ENCODE assay signal across 8 cellular contexts in the genomic region with DNA sequence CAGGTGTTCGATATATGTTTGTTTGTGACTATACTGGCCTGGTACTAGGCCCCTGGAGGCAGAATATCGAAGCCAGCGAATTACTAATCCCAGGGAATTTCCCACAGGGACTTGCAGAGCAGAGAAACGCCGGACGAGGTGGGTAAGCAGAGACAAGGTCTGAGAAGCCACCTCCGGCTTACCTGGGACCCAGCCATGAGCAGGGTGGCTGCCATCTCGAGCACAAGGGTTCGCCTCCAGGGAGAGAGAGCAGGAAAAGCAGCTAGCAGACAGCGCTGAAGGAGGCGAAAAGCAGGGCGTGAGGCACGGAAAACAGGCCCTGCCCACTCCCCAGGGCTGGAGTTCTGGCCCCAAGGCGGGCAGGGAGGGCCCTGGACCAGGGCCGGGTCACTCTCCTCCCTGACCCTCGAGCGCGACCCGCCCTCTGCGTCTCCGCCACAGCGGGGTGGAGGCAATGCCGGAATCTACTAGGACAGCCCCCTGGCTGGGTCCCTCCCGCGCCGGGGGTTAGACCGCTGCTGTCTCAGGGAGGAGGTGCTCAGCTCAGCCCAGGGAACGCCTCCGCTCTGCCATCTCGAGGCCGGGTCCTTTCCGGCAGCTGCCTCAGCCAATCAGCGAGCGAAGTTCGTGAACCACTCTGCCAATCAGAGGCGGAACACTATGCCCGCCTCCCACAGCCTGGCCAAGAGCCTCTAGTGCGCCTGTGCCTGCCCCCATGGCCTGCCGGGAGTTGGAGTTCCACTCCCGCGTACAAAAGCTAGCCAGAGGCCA. TPM values are rescaled to one million over a fixed set of nuclear protein-coding genes. Genes with fewer than 3 reads are reported as not detected.
DNase-seq lines count a peak whose midpoint lies in the region; ATAC-seq and TF ChIP-seq lines count a peak whose summit lies in the region.

No MANE protein-coding gene starts in this region.

- peaks cover 47% of the 10 kb centered on the region for H3K4me1 Mint-ChIP-seq in type B pancreatic cell (ENCODE audit: unreplicated experiment)

- H3K9me3 Mint-ChIP-seq in type B pancreatic cell = no peaks in the 10 kb centered on the region

- peaks cover 50% of the 10 kb centered on the region for H3K36me3 Mint-ChIP-seq in type B pancreatic cell

- DNase-seq in GM13976 (ENCODE audit: low spot score) = peak; percentile 99
- DNase-seq in NCI-H1436 treated with DMSO at 0.1 percent for 48 hours (lab: John Stamatoyannopoulos, UW) = peak; percentile 96
- peak; percentile 96 for DNase-seq in T follicular helper cell (ENCODE audit: low read depth)
- peak; percentile 98 to 100 (median 99) for DNase-seq in adrenal gland
- DNase-seq in heart left ventricle = peak; percentile 99
- DNase-seq in pons (ENCODE audit: low spot score) = peak; percentile 99
- DNase-seq in type B pancreatic cell (ENCODE audit: extremely low spot score, unreplicated experiment) = peak; percentile 97

- peak overlapping the region; percentile 86 to 98 (median 93) for H3K27ac ChIP-seq in adrenal gland
- H3K27ac ChIP-seq in heart left ventricle = peak overlapping the region; percentile 94 to 100 (median 98)

- H3K4me1 ChIP-seq in adrenal gland (replicated peaks in 1 of 2) (peaks cover 29 to 46% of the 10 kb centered on the region in 2 donors), heart left ventricle (peaks cover 17 to 50% (median 40%) of the 10 kb centered on the region in 12 donors)

- H3K27me3 ChIP-seq in adrenal gland (no peaks in the 10 kb centered on the region), heart left ventricle (no peaks in the 10 kb centered on the region)

- no peaks in the 10 kb centered on the region for H3K27me3 Mint-ChIP-seq in type B pancreatic cell

- H3K27ac Mint-ChIP-seq in type B pancreatic cell = peak overlapping the region; percentile 99

- TF ChIP-seq POLR2A in adrenal gland (IDR thresholded peaks at IDR 0.05) = peak; percentile 66 to 88
- TF ChIP-seq POLR2A in heart left ventricle (IDR thresholded peaks at IDR 0.05) = peak in 1 of 2 donors; percentile 78

- H3K36me3 ChIP-seq in adrenal gland (replicated peaks in 1 of 2) (peaks cover 0 to 39% of the 10 kb centered on the region in 2 donors), heart left ventricle (peaks cover 2 to 48% (median 39%) of the 10 kb centered on the region in 9 donors)

- peak overlapping the region; percentile 99 for H3K4me3 Mint-ChIP-seq in type B pancreatic cell

- TF ChIP-seq CTCF in GM13976 (IDR thresholded peaks at IDR 0.05; ENCODE audit: borderline replicate concordance, control extremely low read depth, extremely low read depth, insufficient read depth, missing control alignments) (no peak), adrenal gland (IDR thresholded peaks at IDR 0.05) (no peak), heart left ventricle (IDR thresholded peaks at IDR 0.05) (peak in 5 of 12 donors; percentile 13 to 44 (median 29)), type B pancreatic cell (conservative IDR thresholded peaks at IDR 0.05) (no peak)

- intact Hi-C loops in adrenal gland (cut with DNase I) (no loop called here), heart left ventricle (cut with DNase I) (loop anchor here in 8 of 10 donors (1.0 to 10.0 kb wide), 7 partner anchors 23 to 117 kb away; partner anchors contain the start of genes HNRNPR (in 6 of the 8) and ASAP3 (in 1 of the 8))

- ATAC-seq in HG02852 (IDR thresholded peaks at IDR 0.05; ENCODE audit: unreplicated experiment) = peak; percentile 92
- peak; percentile 92 to 95 (median 94) for ATAC-seq in heart left ventricle

- peaks cover 0 to 18% (median 0%) of the 10 kb centered on the region in 3 donors for H3K9me3 ChIP-seq in adrenal gland (replicated peaks in 1 of 3)
- H3K9me3 ChIP-seq in heart left ventricle = peaks cover 0 to 39% (median 19%) of the 10 kb centered on the region in 12 donors

- WGBS in adrenal gland, 4 donors = 2 to 7% (median 4%) methylated on average over 12 to 41 of the region's 41 CpGs
- WGBS in heart left ventricle, 4 donors = 2 to 4% (median 3%) methylated on average over 24 to 41 of the region's 41 CpGs

- in situ Hi-C loops in GM13976 (cut with MboI; ENCODE audit: low sequenced_read_pairs, unreplicated experiment) = no loop called here

- H3K4me3 ChIP-seq in adrenal gland = peak overlapping the region; percentile 27 to 95 (median 56)
- peak overlapping the region; percentile 66 to 100 (median 87) for H3K4me3 ChIP-seq in heart left ventricle

RNA-seq across cellular contexts. Expression of gene ZNF436, which starts 1.7 kb away (rescaled TPM):
- 10 to 100 TPM in 7 of 8 donors, 1 to 10 TPM in 1; 7.8 to 43.7 (median 25.1) TPM for total RNA-seq in adrenal gland
- polyA plus RNA-seq in adrenal gland = 10 to 100 TPM; 10.1 to 16.2 (median 13.3) TPM
- total RNA-seq in heart left ventricle = 10 to 100 TPM in 6 of 9 donors, 1 to 10 TPM in 3; 8.1 to 29.8 (median 14.2) TPM
- 1 to 10 TPM; 3.1 to 4.9 TPM for polyA plus RNA-seq in heart left ventricle
- 15.5 and 24.8 TPM in 2 replicates for total RNA-seq in type B pancreatic cell (ENCODE audit: low replicate concordance)

RNA-seq across cellular contexts. Expression of gene HNRNPR, which starts 23.9 kb away (rescaled TPM):
- total RNA-seq in adrenal gland (100 to 1,000 TPM in 3 of 8 donors, 10 to 100 TPM in 5; 36.5 to 141 (median 81.5) TPM), heart left ventricle (10 to 100 TPM; 38.0 to 83.5 (median 69.2) TPM), type B pancreatic cell (ENCODE audit: low replicate concordance) (142 and 210 TPM in 2 replicates)
- polyA plus RNA-seq in adrenal gland (100 to 1,000 TPM in 1 of 3 donors, 10 to 100 TPM in 2; 51.7 to 190 (median 83.1) TPM), heart left ventricle (10 to 100 TPM; 39.8 to 96.1 TPM)

RNA-seq across cellular contexts. Expression of gene TCEA3, which starts 56.6 kb away (rescaled TPM):
- total RNA-seq in adrenal gland (100 to 1,000 TPM in 5 of 8 donors, 10 to 100 TPM in 3; 23.6 to 152 (median 115) TPM), heart left ventricle (10 to 100 TPM; 40.1 to 87.3 (median 59.1) TPM), type B pancreatic cell (ENCODE audit: low replicate concordance) (8.8 and 9.2 TPM in 2 replicates)
- polyA plus RNA-seq in adrenal gland (100 to 1,000 TPM in 2 of 3 donors, 10 to 100 TPM in 1; 51.8 to 132 (median 102) TPM), heart left ventricle (10 to 100 TPM; 21.5 to 55.5 TPM)

Comparison
In these comparisons a context has a peak if more than half of its experiments do, and no peak if none do; other contexts are left out.
1. Peak in every context shown above with its lines: DNase-seq, ATAC-seq, H3K4me3 ChIP-seq and H3K27ac ChIP-seq.
2. intact Hi-C loops: an anchor here in heart left ventricle (1.0 to 10.0 kb wide); none called in adrenal gland.